ENCODE assay signal across 8 cellular contexts in genomic region chr20:63628246-63628975, GRCh38. TPM values are rescaled to one million over a fixed set of nuclear protein-coding genes. Genes with fewer than 3 reads are reported as not detected.
DNase-seq lines count a peak whose midpoint lies in the region; ATAC-seq and TF ChIP-seq lines count a peak whose summit lies in the region.

No MANE protein-coding gene starts in this region.

- DNase-seq in HK-2 (ENCODE audit: unreplicated experiment) (peak; percentile 88), NCI-H82 (lab: John Stamatoyannopoulos, UW) (peak; percentile 93), neural crest cell (ENCODE audit: low read depth, low spot score) (no peak), transverse colon (peak; percentile 76)
- DNase-seq in activated CD8-positive, alpha-beta memory T cell treated with anti-CD3 and anti-CD28 coated beads, Interleukin-2, amount 10 ng/mL, durations not matched to agents 7 days and 5 days = peak; percentile 83

- H3K4me1 ChIP-seq in BLaER1 treated with 17β-estradiol and CSF1 and Interleukin-3, amounts not matched to agents 10 nM and 100 nM = peaks cover 38 to 65% (median 52%) of the 10 kb centered on the region in 10 experiments
- H3K4me1 ChIP-seq in esophagus (ENCODE audit: control insufficient read depth in 2 of 2, insufficient read depth in 2 of 2, low read length in 1 of 2) (peaks cover 2 to 4% of the 10 kb centered on the region in 2 donors), transverse colon (peaks cover 8 to 27% (median 15%) of the 10 kb centered on the region in 4 donors)

- no peaks in the 10 kb centered on the region for H3K27me3 ChIP-seq in BLaER1 treated with 17β-estradiol and CSF1 and Interleukin-3, amounts not matched to agents 10 nM and 100 nM
- H3K27me3 ChIP-seq in esophagus (ENCODE audit: control insufficient read depth in 1 of 2, insufficient read depth in 2 of 2, low read length in 2 of 2) (no peaks in the 10 kb centered on the region), transverse colon (no peaks in the 10 kb centered on the region)

- ATAC-seq in activated CD8-positive, alpha-beta memory T cell treated with anti-CD3 and anti-CD28 coated beads, Interleukin-2, amount 10 ng/mL, durations not matched to agents 7 days and 5 days = peak; percentile 53
- ATAC-seq in GM21447 (IDR thresholded peaks at IDR 0.05; ENCODE audit: unreplicated experiment) = no peak

- intact Hi-C loops in transverse colon (cut with DNase I; ENCODE audit: low total_unique reads) = no loop called here

- H3K4me3 Mint-ChIP-seq in activated CD8-positive, alpha-beta memory T cell treated with anti-CD3 and anti-CD28 coated beads, Interleukin-2, amount 10 ng/mL, durations not matched to agents 7 days and 5 days = peak overlapping the region; percentile 95
- peak overlapping the region; percentile 87 for H3K4me3 Mint-ChIP-seq in neural crest cell

- 19 to 22% methylated on average over 22 of the region's 22 CpGs for WGBS in esophagus, 2 donors
- WGBS in transverse colon (ENCODE audit: low coverage in 1 of 2), 2 donors = 28 to 36% methylated on average over 7 to 22 of the region's 22 CpGs

- H3K9me3 Mint-ChIP-seq in activated CD8-positive, alpha-beta memory T cell treated with anti-CD3 and anti-CD28 coated beads, Interleukin-2, amount 10 ng/mL, durations not matched to agents 7 days and 5 days (ENCODE audit: low read depth) = no peaks in the 10 kb centered on the region
- H3K9me3 Mint-ChIP-seq in neural crest cell = no peaks in the 10 kb centered on the region

- H3K27ac ChIP-seq in BLaER1 treated with 17β-estradiol and CSF1 and Interleukin-3, amounts not matched to agents 10 nM and 100 nM = peak overlapping the region in 10 of 11 experiments; percentile 95 to 100 (median 99); a peak in 20 of 22 replicates
- H3K27ac ChIP-seq in esophagus (ENCODE audit: low read depth in 2 of 2, low read length in 1 of 2) (peak overlapping the region; percentile 98 to 99), transverse colon (peak overlapping the region; percentile 93 to 100 (median 98))

- no peaks in the 10 kb centered on the region for H3K27me3 Mint-ChIP-seq in activated CD8-positive, alpha-beta memory T cell treated with anti-CD3 and anti-CD28 coated beads, Interleukin-2, amount 10 ng/mL, durations not matched to agents 7 days and 5 days
- H3K27me3 Mint-ChIP-seq in neural crest cell (ENCODE audit: low read depth) = no peaks in the 10 kb centered on the region

- CTCF ChIA-PET in activated CD8-positive, alpha-beta memory T cell treated with anti-CD3 and anti-CD28 coated beads, Interleukin-2, amount 10 ng/mL, durations not matched to agents 7 days and 5 days (lab: Charles Lee) = interaction anchor here (1.0 to 1.9 kb wide), 4 partner anchors 13 to 108 kb away, joined by 3 to 14 read pairs (median 6); partner anchors contain the start of genes LIME1 and PTK6

- in situ Hi-C loops in transverse colon (cut with MboI; ENCODE audit: low pct_ligation_motif_present in 1 of 4, low pct_unique_long_range_greater_than_20kb in 1 of 4, low sequenced_read_pairs in 3 of 4) = loop anchor here in 1 of 4 donors (25.0 kb wide), 1 partner anchor 91 kb away; the partner anchor contains the start of genes PTK6 and SRMS

- H3K9ac ChIP-seq in BLaER1 treated with 17β-estradiol and CSF1 and Interleukin-3, amounts not matched to agents 10 nM and 100 nM = peak overlapping the region; percentile 95 to 99 (median 98)

- H3K4me2 ChIP-seq in BLaER1 treated with 17β-estradiol and CSF1 and Interleukin-3, amounts not matched to agents 10 nM and 100 nM = peak overlapping the region; percentile 81 to 99 (median 98)

- TF ChIP-seq EP300 in transverse colon (IDR thresholded peaks at IDR 0.05; ENCODE audit: low read depth) = no peak

- peaks cover 0 to 8% (median 0%) of the 10 kb centered on the region in 11 experiments; a peak in 2 of 22 replicates for H4K20me1 ChIP-seq in BLaER1 treated with 17β-estradiol and CSF1 and Interleukin-3, amounts not matched to agents 10 nM and 100 nM

- H3K4me1 Mint-ChIP-seq in activated CD8-positive, alpha-beta memory T cell treated with anti-CD3 and anti-CD28 coated beads, Interleukin-2, amount 10 ng/mL, durations not matched to agents 7 days and 5 days = peaks cover 24% of the 10 kb centered on the region
- H3K4me1 Mint-ChIP-seq in neural crest cell = peaks cover 23% of the 10 kb centered on the region

- peaks cover 0 to 8% (median 0%) of the 10 kb centered on the region in 11 experiments; a peak in 4 of 22 replicates for H3K36me3 ChIP-seq in BLaER1 treated with 17β-estradiol and CSF1 and Interleukin-3, amounts not matched to agents 10 nM and 100 nM
- H3K36me3 ChIP-seq in esophagus (ENCODE audit: control insufficient read depth in 2 of 2, insufficient read depth in 2 of 2, low read length in 1 of 2) (no peaks in the 10 kb centered on the region), transverse colon (no peaks in the 10 kb centered on the region)

- no peak for TF ChIP-seq CTCF in neural crest cell (conservative IDR thresholded peaks at IDR 0.05)
- no peak for TF ChIP-seq CTCF in transverse colon (IDR thresholded peaks at IDR 0.05)

- H3K9me3 ChIP-seq in BLaER1 treated with 17β-estradiol and CSF1 and Interleukin-3, amounts not matched to agents 10 nM and 100 nM (replicated peaks in 1 of 11) = no peaks in the 10 kb centered on the region
- H3K9me3 ChIP-seq in esophagus (ENCODE audit: control insufficient read depth in 2 of 2, insufficient read depth in 1 of 2, low read depth in 1 of 2, low read length in 1 of 2) (no peaks in the 10 kb centered on the region), transverse colon (no peaks in the 10 kb centered on the region)

- H3K36me3 Mint-ChIP-seq in activated CD8-positive, alpha-beta memory T cell treated with anti-CD3 and anti-CD28 coated beads, Interleukin-2, amount 10 ng/mL, durations not matched to agents 7 days and 5 days = peaks cover 10% of the 10 kb centered on the region
- no peaks in the 10 kb centered on the region for H3K36me3 Mint-ChIP-seq in neural crest cell (ENCODE audit: low read depth)

- peak overlapping the region; percentile 77 to 99 (median 96) for H3K4me3 ChIP-seq in BLaER1 treated with 17β-estradiol and CSF1 and Interleukin-3, amounts not matched to agents 10 nM and 100 nM
- H3K4me3 ChIP-seq in esophagus (ENCODE audit: low read depth in 1 of 2, low read length in 2 of 2) = peak overlapping the region; percentile 81 to 99
- peak overlapping the region; percentile 78 to 100 (median 95) for H3K4me3 ChIP-seq in transverse colon

- peak overlapping the region; percentile 92 for H3K27ac Mint-ChIP-seq in activated CD8-positive, alpha-beta memory T cell treated with anti-CD3 and anti-CD28 coated beads, Interleukin-2, amount 10 ng/mL, durations not matched to agents 7 days and 5 days
- H3K27ac Mint-ChIP-seq in neural crest cell (ENCODE audit: unreplicated experiment) = no peak overlapping the region

- TF ChIP-seq POLR2A in transverse colon (IDR thresholded peaks at IDR 0.05) = peak; percentile 69

RNA-seq across cellular contexts. Expression of gene GMEB2, which starts 1.5 kb away (rescaled TPM):
- 10 to 100 TPM; 16.3 to 19.3 TPM for total RNA-seq in activated CD8-positive, alpha-beta memory T cell treated with anti-CD3 and anti-CD28 coated beads, Interleukin-2, amount 10 ng/mL, durations not matched to agents 7 days and 5 days
- 1 to 10 TPM; 7.6 to 8.8 TPM for polyA plus RNA-seq in esophagus
- total RNA-seq in neural crest cell (14.6 and 15.2 TPM in 2 replicates), transverse colon (10 to 100 TPM in 3 of 4 donors, 1 to 10 TPM in 1; 9.0 to 20.3 (median 13.5) TPM)

RNA-seq across cellular contexts. Expression of gene STMN3, which starts 24.8 kb away (rescaled TPM):
- total RNA-seq in activated CD8-positive, alpha-beta memory T cell treated with anti-CD3 and anti-CD28 coated beads, Interleukin-2, amount 10 ng/mL, durations not matched to agents 7 days and 5 days = 10 to 100 TPM in 1 of 2 experiments, 1 to 10 TPM in 1; 8.0 to 15.9 TPM
- polyA plus RNA-seq in esophagus = 1 to 10 TPM; 3.7 to 6.1 TPM
- total RNA-seq in neural crest cell (96.4 and 101 TPM in 2 replicates), transverse colon (1 to 10 TPM in 3 of 4 donors, under 1 TPM in 1; 0.75 to 7.1 (median 4.4) TPM)

RNA-seq across cellular contexts. Expression of gene RTEL1, which starts 29.7 kb away (rescaled TPM):
- 10 to 100 TPM; 50.0 to 53.6 TPM for total RNA-seq in activated CD8-positive, alpha-beta memory T cell treated with anti-CD3 and anti-CD28 coated beads, Interleukin-2, amount 10 ng/mL, durations not matched to agents 7 days and 5 days
- 10 to 100 TPM in 1 of 2 donors, 1 to 10 TPM in 1; 8.1 to 14.5 TPM for polyA plus RNA-seq in esophagus
- total RNA-seq in neural crest cell = 46.7 and 48.4 TPM in 2 replicates
- total RNA-seq in transverse colon = 10 to 100 TPM; 18.8 to 84.9 (median 24.1) TPM

RNA-seq across cellular contexts. Expression of gene HELZ2, which starts 54.4 kb away (rescaled TPM):
- 100 to 1,000 TPM; 139 to 285 TPM for total RNA-seq in activated CD8-positive, alpha-beta memory T cell treated with anti-CD3 and anti-CD28 coated beads, Interleukin-2, amount 10 ng/mL, durations not matched to agents 7 days and 5 days
- polyA plus RNA-seq in esophagus = 1 to 10 TPM; 7.2 to 8.3 TPM
- total RNA-seq in neural crest cell (22.3 and 26.5 TPM in 2 replicates), transverse colon (10 to 100 TPM; 32.9 to 49.4 (median 38.8) TPM)
